In the genomic region with DNA sequence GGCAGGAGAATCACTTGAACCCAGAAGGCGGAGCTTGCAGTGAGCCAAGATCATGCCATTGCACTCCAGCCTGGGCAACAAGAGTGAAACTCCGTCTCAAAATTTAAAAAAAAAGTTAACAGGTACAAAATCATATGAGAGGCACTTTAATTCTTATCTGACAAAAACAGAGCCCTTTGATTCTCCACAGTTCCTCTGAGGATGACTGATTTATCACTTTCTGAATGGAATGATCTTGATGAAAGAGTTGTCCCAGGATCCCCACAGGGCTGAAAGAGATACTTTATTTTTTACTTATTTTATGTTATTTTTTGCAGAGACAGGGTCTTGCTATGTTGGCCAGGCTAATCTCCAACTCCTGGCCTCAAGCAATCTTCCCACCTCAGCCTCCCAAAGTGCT, we compare ENCODE assay signal across 29 cellular contexts. TPM values are rescaled to one million over a fixed set of nuclear protein-coding genes. Genes with fewer than 3 reads are reported as not detected.
"Had no signal": no experiment of that assay in that cellular context is flagged by ENCODE, and none has a peak within 500 bp of the region (broad histone marks: within the 10 kb centered on the region; RNA-seq: fewer than 3 reads in every experiment).

No MANE protein-coding gene starts in this region.

- H3K9me3 ChIP-seq: suprapubic skin, testis, thoracic aorta, thyroid gland, tibial artery, tibial nerve, transverse colon, upper lobe of left lung, upper lobe of right lung, uterus, vagina had no signal

- H3K36me3 ChIP-seq: stomach, suprapubic skin, thoracic aorta, thyroid gland, tibial artery, tibial nerve, transverse colon, upper lobe of left lung, upper lobe of right lung, uterus, vagina had no signal

- DNase-seq: stimulated activated CD4-positive, alpha-beta T cell treated with anti-CD3 and anti-CD28 coated beads, Interleukin-2, amount 100 ng/mL, for 48 hours; stimulated activated CD4-positive, alpha-beta T cell treated with anti-CD3 and anti-CD28 coated beads, Interleukin-4, amount 100 ng/mL, for 1 hour; stimulated activated CD4-positive, alpha-beta T cell treated with anti-CD3 and anti-CD28 coated beads, Interleukin-4, amount 100 ng/mL, for 24 hours; stimulated activated CD4-positive, alpha-beta T cell treated with anti-CD3 and anti-CD28 coated beads, Interleukin-4, amount 100 ng/mL, for 4 hours; stimulated activated CD8-positive, alpha-beta memory T cell treated with anti-CD3 and anti-CD28 coated beads, Interleukin-4, amount 100 ng/mL, for 48 hours; stimulated activated naive B cell treated with anti-CD40 and anti-IgM and Interleukin-4, amounts not matched to agents 10 μg/mL and 1 μg/mL and 100 μg/mL, for 72 hours; stimulated activated naive CD4-positive, alpha-beta T cell; stimulated activated naive CD4-positive, alpha-beta T cell treated with Interleukin-2 at 50 U/mL for 16 hours; stimulated activated naive CD8-positive, alpha-beta T cell treated with anti-CD3 and anti-CD28 coated beads, Interleukin-15, amount 100 ng/mL, for 72 hours; stimulated activated naive CD8-positive, alpha-beta T cell treated with anti-CD3 and anti-CD28 coated beads, Interleukin-15, Interleukin-2, amounts not matched to agents 100 U/mL and 50 U/mL, for 24 hours; stomach; substantia nigra; testis; thyroid gland; tibial artery; transverse colon; trophoblast cell; upper lobe of left lung; upper lobe of right lung; uterus had no signal

- H3K27ac ChIP-seq: stomach, suprapubic skin, testis, thoracic aorta, thyroid gland, tibial artery, tibial nerve, transverse colon, upper lobe of left lung, upper lobe of right lung, uterus, vagina had no signal

- H3K4me3 ChIP-seq: stomach, suprapubic skin, testis, thoracic aorta, thyroid gland, tibial artery, tibial nerve, transverse colon, upper lobe of left lung, upper lobe of right lung, uterus, vagina had no signal

- FAIRE-seq: urothelium cell line had no signal

- ATAC-seq: stimulated activated effector memory CD8-positive, alpha-beta T cell treated with anti-CD3 and anti-CD28 coated beads, Interleukin-12 subunit alpha, Interleukin-12 subunit beta, amount 100 ng/mL, for 72 hours; stimulated activated memory B cell treated with anti-CD40 and anti-IgM and Interleukin-4, amounts not matched to agents 10 μg/mL and 1 μg/mL and 100 μg/mL, for 72 hours; stimulated activated naive B cell treated with anti-CD40 and anti-IgM and Interleukin-4, amounts not matched to agents 10 μg/mL and 1 μg/mL and 100 μg/mL, for 72 hours; stimulated activated naive CD8-positive, alpha-beta T cell treated with anti-CD3 and anti-CD28 coated beads, Interleukin-15, amount 100 ng/mL, for 72 hours; stimulated activated naive CD8-positive, alpha-beta T cell treated with anti-CD3 and anti-CD28 coated beads, Interleukin-15, Interleukin-2, amounts not matched to agents 100 U/mL and 50 U/mL, for 24 hours; upper lobe of right lung had no signal

- H3K4me1 ChIP-seq: testis, thyroid gland, transverse colon, upper lobe of right lung, vagina had no signal

- H3K27me3 ChIP-seq: testis, thyroid gland had no signal

RNA-seq across cellular contexts. Expression of a gene that starts 4.0 kb away (rescaled TPM):
- total RNA-seq: subcutaneous adipose tissue, thoracic aorta, upper lobe of right lung, ureter, vagina had no signal
